19 cellular contexts compared by ENCODE assay signal in genomic region chr15:74663303-74664027, GRCh38. TPM values are rescaled to one million over a fixed set of nuclear protein-coding genes. Genes with fewer than 3 reads are reported as not detected.
DNase-seq lines count a peak whose midpoint lies in the region; ATAC-seq, FAIRE-seq and TF ChIP-seq lines count a peak whose summit lies in the region.
"Had no signal": no experiment of that assay in that cellular context is flagged by ENCODE, and none has a peak within 500 bp of the region (broad histone marks: within the 10 kb centered on the region; RNA-seq: fewer than 3 reads in every experiment).

No MANE protein-coding gene starts in this region.

- peaks cover 37% of the 10 kb centered on the region for H4K20me1 ChIP-seq in osteoblast (ENCODE audit: insufficient read depth, low read length)

- H3K4me3 ChIP-seq in gastroesophageal sphincter (no peak overlapping the region), skeletal muscle satellite cell (ENCODE audit: low read length) (no peak overlapping the region), osteoblast (ENCODE audit: insufficient read depth, low read length) (no peak overlapping the region), kidney (ENCODE audit: low read length in 2 of 2) (no peak overlapping the region)
- H3K4me3 ChIP-seq: testis had no signal

- H3K27me3 ChIP-seq in gastroesophageal sphincter = no peaks in the 10 kb centered on the region
- no peaks in the 10 kb centered on the region for H3K27me3 ChIP-seq in skeletal muscle satellite cell (ENCODE audit: control insufficient read depth, insufficient read depth, low read length)
- no peaks in the 10 kb centered on the region for H3K27me3 ChIP-seq in osteoblast (ENCODE audit: insufficient read depth, low read length)
- H3K27me3 ChIP-seq: foreskin keratinocyte, testis had no signal

- peak overlapping the region; percentile 15 for H3K4me2 ChIP-seq in skeletal muscle satellite cell (ENCODE audit: low read length)
- no peak overlapping the region for H3K4me2 ChIP-seq in osteoblast (ENCODE audit: insufficient read depth, low read length)

- no peak overlapping the region for H2AFZ ChIP-seq in osteoblast (ENCODE audit: low read length)

- no peak for DNase-seq in T-helper 17 cell
- no peak for DNase-seq in osteoblast (ENCODE audit: insufficient read length, low spot score, missing footprints)
- no peak for DNase-seq in kidney
- DNase-seq in GDM1 (lab: John Stamatoyannopoulos, UW) = no peak
- DNase-seq: ACHN; activated CD4-positive, alpha-beta T cell treated with anti-CD3 and anti-CD28 coated beads, Interleukin-2, amount 50 U/mL, for 4 hours; activated T-cell treated with anti-CD3 and anti-CD28 coated beads, Interleukin-2, amount 50 U/mL, for 48 hours; CD4-positive, alpha-beta T cell; endodermal cell; foreskin keratinocyte; natural killer cell; NCI-H1930; NCI-H526; testis had no signal

- TF ChIP-seq EP300 in gastroesophageal sphincter (IDR thresholded peaks at IDR 0.05) = no peak

- peaks cover 13% of the 10 kb centered on the region for H3K4me1 Mint-ChIP-seq in T-helper 17 cell

- H3K9me3 ChIP-seq in T-helper 17 cell (ENCODE audit: control insufficient read depth, low read length, poor library complexity, severe bottlenecking) (no peaks in the 10 kb centered on the region), gastroesophageal sphincter (no peaks in the 10 kb centered on the region), skeletal muscle satellite cell (replicated peaks; ENCODE audit: low read length) (no peaks in the 10 kb centered on the region), osteoblast (ENCODE audit: low read depth, low read length) (no peaks in the 10 kb centered on the region), kidney (ENCODE audit: control insufficient read depth in 1 of 2, low read length in 2 of 2) (no peaks in the 10 kb centered on the region)
- H3K9me3 ChIP-seq: testis had no signal

- ATAC-seq in T-helper 17 cell = no peak
- ATAC-seq in gastroesophageal sphincter = no peak
- no peak for ATAC-seq in HG03045 (IDR thresholded peaks at IDR 0.05; ENCODE audit: unreplicated experiment)
- ATAC-seq: activated naive CD4-positive, alpha-beta T cell treated with anti-CD3 and anti-CD28 coated beads, Interleukin-2, amount 50 U/mL, for 72 hours; foreskin keratinocyte; natural killer cell had no signal

- intact Hi-C loops in kidney (cut with DNase I) = no loop called here

- no peak for FAIRE-seq in kidney (lab: Jason Lieb, UNC)

- no peak overlapping the region for H3K4me3 Mint-ChIP-seq in T-helper 17 cell
- H3K4me3 Mint-ChIP-seq: CD4-positive, alpha-beta T cell; endodermal cell; natural killer cell had no signal

- TF ChIP-seq CTCF in 22Rv1 (IDR thresholded peaks at IDR 0.05) (no peak), gastroesophageal sphincter (IDR thresholded peaks at IDR 0.05) (no peak), osteoblast (IDR thresholded peaks at IDR 0.05; ENCODE audit: extremely low read depth, low read depth, low read length) (no peak), kidney (IDR thresholded peaks at IDR 0.05; ENCODE audit: borderline replicate concordance, extremely low read depth, insufficient read depth) (no peak)

- H3K27me3 Mint-ChIP-seq in T-helper 17 cell = no peaks in the 10 kb centered on the region
- H3K27me3 Mint-ChIP-seq: CD4-positive, alpha-beta T cell had no signal

- peaks cover 46% of the 10 kb centered on the region for H3K79me2 ChIP-seq in osteoblast (ENCODE audit: insufficient read depth, low read length)

- no peak for TF ChIP-seq POLR2A in gastroesophageal sphincter (IDR thresholded peaks at IDR 0.05)

- H3K36me3 ChIP-seq in gastroesophageal sphincter (peaks cover 0 to 5% of the 10 kb centered on the region in 2 donors), skeletal muscle satellite cell (ENCODE audit: insufficient read depth, low read length) (no peaks in the 10 kb centered on the region), osteoblast (ENCODE audit: insufficient read depth, low read length) (no peaks in the 10 kb centered on the region), kidney (ENCODE audit: control insufficient read depth in 1 of 2, insufficient read depth in 2 of 2, low read length in 2 of 2) (peaks cover 0 to 3% of the 10 kb centered on the region in 2 donors)

- H3K4me1 ChIP-seq in gastroesophageal sphincter (peaks cover 5 to 32% (median 7%) of the 10 kb centered on the region in 3 donors), skeletal muscle satellite cell (ENCODE audit: control insufficient read depth, insufficient read depth, low read length) (peaks cover 12% of the 10 kb centered on the region), osteoblast (ENCODE audit: insufficient read depth, low read length) (peaks cover 11% of the 10 kb centered on the region), kidney (ENCODE audit: control insufficient read depth in 1 of 2, insufficient read depth in 1 of 2, low read depth in 1 of 2, low read length in 2 of 2) (peaks cover 9 to 13% of the 10 kb centered on the region in 2 donors)
- H3K4me1 ChIP-seq: foreskin keratinocyte had no signal

- peak overlapping the region; percentile 3 for H3K27ac Mint-ChIP-seq in T-helper 17 cell
- H3K27ac Mint-ChIP-seq: CD4-positive, alpha-beta T cell had no signal

- H3K9ac ChIP-seq in skeletal muscle satellite cell (ENCODE audit: low read depth, low read length) (no peak overlapping the region), kidney (ENCODE audit: low read length in 2 of 2) (no peak overlapping the region)

- WGBS in gastroesophageal sphincter (ENCODE audit: low coverage in 1 of 2), 2 donors = 85% methylated on average over 8 of the region's 8 CpGs

- H3K27ac ChIP-seq in 22Rv1 (peak overlapping the region; percentile 72), gastroesophageal sphincter (peak overlapping the region; percentile 49 to 54 (median 49)), osteoblast (ENCODE audit: low read depth, low read length) (no peak overlapping the region), kidney (ENCODE audit: low read depth in 2 of 2, low read length in 2 of 2) (no peak overlapping the region)
- H3K27ac ChIP-seq: foreskin keratinocyte had no signal

- H3K36me3 Mint-ChIP-seq in T-helper 17 cell (ENCODE audit: low read depth) = no peaks in the 10 kb centered on the region
- H3K36me3 Mint-ChIP-seq: activated naive CD4-positive, alpha-beta T cell treated with anti-CD3 and anti-CD28 coated beads, Interleukin-2, amount 50 U/mL, for 72 hours; natural killer cell had no signal

RNA-seq across cellular contexts. Expression of gene EDC3, which starts 32.4 kb away (rescaled TPM):
- total RNA-seq in T-helper 17 cell (10 to 100 TPM; 18.1 to 24.0 TPM), gastroesophageal sphincter (10 to 100 TPM; 13.6 to 31.8 (median 17.2) TPM), osteoblast (9.8 and 11.2 TPM in 2 replicates), kidney (27.7 TPM)
- 4.8 and 7.4 TPM in 2 replicates for total RNA-seq in skeletal muscle satellite cell (2012; rRNA removed)
- polyA plus RNA-seq in kidney (ENCODE audit: insufficient read depth, low read depth, low replicate concordance) = 11.5 TPM

RNA-seq across cellular contexts. Expression of gene CLK3, which starts 47.8 kb away (rescaled TPM):
- total RNA-seq in T-helper 17 cell (100 to 1,000 TPM; 216 to 243 TPM), gastroesophageal sphincter (100 to 1,000 TPM in 1 of 4 donors, 10 to 100 TPM in 3; 62.8 to 108 (median 82.5) TPM), osteoblast (42.7 and 47.0 TPM in 2 replicates), kidney (66.3 TPM)
- 65.4 and 74.7 TPM in 2 replicates for total RNA-seq in skeletal muscle satellite cell (2012; rRNA removed)
- polyA plus RNA-seq in kidney (ENCODE audit: insufficient read depth, low read depth, low replicate concordance) = 54.1 TPM

Comparison
In these comparisons a context has a peak if more than half of its experiments do, and no peak if none do; other contexts are left out.
1. H3K27ac ChIP-seq: peak in 22Rv1 (single experiment) and gastroesophageal sphincter (4 of 4); none in osteoblast (single experiment) and kidney (0 of 2).